ENCODE assay signal across 9 cellular contexts in genomic region chr16:27432600-27432957, GRCh38. TPM values are rescaled to one million over a fixed set of nuclear protein-coding genes. Genes with fewer than 3 reads are reported as not detected.
DNase-seq lines count a peak whose midpoint lies in the region; ATAC-seq, FAIRE-seq and TF ChIP-seq lines count a peak whose summit lies in the region.
"Had no signal": no experiment of that assay in that cellular context is flagged by ENCODE, and none has a peak within 500 bp of the region (broad histone marks: within the 10 kb centered on the region; RNA-seq: fewer than 3 reads in every experiment).

No MANE protein-coding gene starts in this region.

- no peak overlapping the region for H2BK20ac ChIP-seq in H1 (ENCODE audit: low read length)

- no peak overlapping the region for H3K14ac ChIP-seq in H1 (ENCODE audit: insufficient read length)

- no peak overlapping the region for H3K18ac ChIP-seq in H1 (ENCODE audit: extremely low read depth, low read length)

- H3K79me2 ChIP-seq in H1 (ENCODE audit: control insufficient read depth in 1 of 2, insufficient read depth in 2 of 2, low read length in 2 of 2) (no peaks in the 10 kb centered on the region), osteoblast (ENCODE audit: insufficient read depth, low read length) (no peaks in the 10 kb centered on the region)

- H3K4me1 ChIP-seq in H1 (replicated peaks in 1 of 4; ENCODE audit: control insufficient read depth in 3 of 4, insufficient read depth in 4 of 4, low read length in 3 of 4) (no peaks in the 10 kb centered on the region), osteoblast (ENCODE audit: insufficient read depth, low read length) (peaks cover 9% of the 10 kb centered on the region)

- H4K91ac ChIP-seq in H1 (replicated peaks; ENCODE audit: insufficient read length, low read length): no peak overlapping the region

- no peak overlapping the region for H3K23ac ChIP-seq in H1 (ENCODE audit: insufficient read length)

- H3K4ac ChIP-seq in H1 (replicated peaks; ENCODE audit: insufficient read length, low read depth, low read length): no peak overlapping the region

- TF ChIP-seq RAD21 in H1 (IDR thresholded peaks at IDR 0.05 in 1 of 2, conservative IDR thresholded peaks at IDR 0.05 in 1 of 2; ENCODE audit: low read depth in 2 of 2, low read length in 2 of 2): no peak

- no peak for TF ChIP-seq CTCF in H1 (IDR thresholded peaks at IDR 0.05; ENCODE audit: control extremely low read depth in 1 of 3, insufficient read depth in 1 of 3, low read depth in 1 of 3, low read length in 3 of 3)
- no peak for TF ChIP-seq CTCF in osteoblast (IDR thresholded peaks at IDR 0.05; ENCODE audit: extremely low read depth, low read depth, low read length)

- H2BK5ac ChIP-seq in H1 (ENCODE audit: low read depth, low read length): no peak overlapping the region

- no peaks in the 10 kb centered on the region for H3K27me3 ChIP-seq in H1 (replicated peaks in 1 of 4; ENCODE audit: control insufficient read depth in 3 of 4, extremely low read depth in 1 of 4, insufficient read depth in 3 of 4, low read length in 3 of 4)
- no peaks in the 10 kb centered on the region for H3K27me3 ChIP-seq in osteoblast (ENCODE audit: insufficient read depth, low read length)

- DNase-seq in Caki2 (ENCODE audit: low read depth): peak; percentile 82
- DNase-seq in NCI-H226: peak; percentile 86
- DNase-seq in H1 (ENCODE audit: low read depth in 1 of 2, low spot score in 2 of 2): no peak
- peak; percentile 97 for DNase-seq in osteoblast (ENCODE audit: insufficient read length, low spot score, missing footprints)
- DNase-seq in central memory CD4-positive, alpha-beta T cell: no peak
- no peak for DNase-seq in NCI-H774 (lab: John Stamatoyannopoulos, UW)

- no peak overlapping the region for H3K56ac ChIP-seq in H1 (replicated peaks; ENCODE audit: insufficient read length, low read depth, low read length)

- peak overlapping the region; percentile 37; the same call in 1 of the 2 replicates for H2AFZ ChIP-seq in H1 (ENCODE audit: low read length)
- H2AFZ ChIP-seq in osteoblast (ENCODE audit: low read length): peak overlapping the region; percentile 73

- 0 out of 2 replicates have a peak, but pooled peaks cover 2% of the 10 kb centered on the region for H3K79me1 ChIP-seq in H1 (ENCODE audit: low read depth, low read length)

- 79% methylated on average over 6 of the region's 6 CpGs; no CpG with 5 or more reads in 1 of the 2 experiments for WGBS in H1 (ENCODE audit: extremely low coverage in 1 of 2, insufficient coverage in 1 of 2, insufficient read length in 1 of 2, insufficient replicate concordance in 2 of 2, low coverage in 1 of 2, low lambda C conversion rate in 2 of 2, missing lambda C conversion rate in 1 of 2), 2 experiments

- TF ChIP-seq POLR2A in H1 (IDR thresholded peaks at IDR 0.05; ENCODE audit: control extremely low read depth in 1 of 2, low read depth in 2 of 2, low read length in 2 of 2): no peak

- CTCF ChIA-PET in H1 (lab: Charles Lee; ENCODE audit: partially characterized antibody): no interaction called here

- no peak overlapping the region for H4K8ac ChIP-seq in H1 (ENCODE audit: extremely low read depth, insufficient read depth, low read length)

- H2AK5ac ChIP-seq in H1 (ENCODE audit: low read depth, low read length): no peak overlapping the region

- no peak overlapping the region for H2BK12ac ChIP-seq in H1 (ENCODE audit: low read depth, low read length)

- H2BK15ac ChIP-seq in H1 (ENCODE audit: low read length): no peak overlapping the region

- H3K27ac ChIP-seq in H1 (ENCODE audit: low read depth, low read length) (no peak overlapping the region), osteoblast (ENCODE audit: low read depth, low read length) (peak overlapping the region; percentile 17)

- POLR2A ChIA-PET in H1 (lab: Charles Lee; ENCODE audit: partially characterized antibody): no interaction called here

- no peaks in the 10 kb centered on the region for H3K36me3 ChIP-seq in H1 (ENCODE audit: control insufficient read depth in 2 of 4, insufficient read depth in 4 of 4, low read length in 3 of 4)
- no peaks in the 10 kb centered on the region for H3K36me3 ChIP-seq in osteoblast (ENCODE audit: insufficient read depth, low read length)

- no peak overlapping the region for H3K9ac ChIP-seq in H1 (replicated peaks in 1 of 4; ENCODE audit: extremely low read depth in 1 of 4, low read depth in 3 of 4, low read length in 3 of 4)

- no peak overlapping the region for H3K4me2 ChIP-seq in H1 (ENCODE audit: insufficient read depth in 1 of 2, low read depth in 2 of 2, low read length in 2 of 2)
- H3K4me2 ChIP-seq in osteoblast (ENCODE audit: insufficient read depth, low read length): peak overlapping the region; percentile 26

- H4K5ac ChIP-seq in H1 (ENCODE audit: insufficient read length, low read depth, low read length): no peak overlapping the region

- in situ Hi-C loops in Caki2 (cut with HindIII; ENCODE audit: low pct_unique_long_range_greater_than_20kb, low sequenced_read_pairs): no loop called here

- FAIRE-seq in H1 (lab: Jason Lieb, UNC): no peak
- FAIRE-seq: endometrium had no signal

- no peaks in the 10 kb centered on the region for H3K23me2 ChIP-seq in H1 (ENCODE audit: low read depth, low read length)

- TF ChIP-seq EP300 in H1 (IDR thresholded peaks at IDR 0.05; ENCODE audit: borderline replicate concordance in 1 of 2, low read depth in 2 of 2, low read length in 2 of 2): no peak

- H3K9me3 ChIP-seq in H1 (ENCODE audit: insufficient read depth in 2 of 2, low read depth in 1 of 2, low read length in 1 of 2): no peaks in the 10 kb centered on the region
- H3K9me3 ChIP-seq in osteoblast (ENCODE audit: low read depth, low read length): no peaks in the 10 kb centered on the region

- no peaks in the 10 kb centered on the region for H4K20me1 ChIP-seq in H1 (replicated peaks in 1 of 2; ENCODE audit: control insufficient read depth in 1 of 2, insufficient read depth in 2 of 2, low read length in 2 of 2)
- no peaks in the 10 kb centered on the region for H4K20me1 ChIP-seq in osteoblast (ENCODE audit: insufficient read depth, low read length)

- H3K4me3 ChIP-seq in H1 (ENCODE audit: extremely low read depth in 1 of 4, insufficient read depth in 2 of 4, low read depth in 3 of 4, low read length in 4 of 4) (no peak overlapping the region), osteoblast (ENCODE audit: insufficient read depth, low read length) (no peak overlapping the region)

- no peak overlapping the region for H2BK120ac ChIP-seq in H1 (replicated peaks; ENCODE audit: low read depth, low read length)

- no peak for ATAC-seq in GM19023 (IDR thresholded peaks at IDR 0.05; ENCODE audit: unreplicated experiment)
- no peak for ATAC-seq in HG02840 (IDR thresholded peaks at IDR 0.05; ENCODE audit: low FRiP score, unreplicated experiment)

TF ChIP-seq in H1, 55 proteins besides CTCF, POLR2A, EP300 and RAD21:
- TF ChIP-seq RNF2 (IDR thresholded peaks at IDR 0.05; ENCODE audit: borderline replicate concordance, low read depth, low read length, missing control alignments, poor library complexity, severe bottlenecking) (no peak), RFX5 (IDR thresholded peaks at IDR 0.05; ENCODE audit: borderline replicate concordance, low read depth, low read length) (no peak), TEAD4 (IDR thresholded peaks at IDR 0.05; ENCODE audit: low read depth, low read length) (no peak), NANOG (IDR thresholded peaks at IDR 0.05; ENCODE audit: insufficient read depth, low read depth, low read length, poor library complexity, severe bottlenecking) (no peak), PHF8 (conservative IDR thresholded peaks at IDR 0.05; ENCODE audit: low read depth, low read length) (no peak), FOSL1 (IDR thresholded peaks at IDR 0.05; ENCODE audit: insufficient read depth, low read depth, low read length) (no peak), RXRA (IDR thresholded peaks at IDR 0.05; ENCODE audit: insufficient read depth, low read depth, low read length) (no peak), GTF2F1 (IDR thresholded peaks at IDR 0.05; ENCODE audit: borderline replicate concordance, low read depth, low read length) (no peak), ZNF274 (IDR thresholded peaks at IDR 0.05; ENCODE audit: borderline replicate concordance, extremely low read depth, low read length) (no peak), CHD1 (IDR thresholded peaks at IDR 0.05; ENCODE audit: low read depth, low read length) (no peak)
TF ChIP-seq in H1: peak in this region for 0.

RNA-seq across cellular contexts. Expression of gene IL21R, which starts 30.6 kb away (rescaled TPM):
- total RNA-seq in Caki2 (2014; rRNA removed; shearing (Covaris generic); ENCODE audit: low replicate concordance): 0.55 and 1.4 TPM in 2 replicates
- 0.34 TPM in 2 replicates for total RNA-seq in H1 (2021; fragmentation: NEBNext Ultra II Directional; extraction: Animal tissue kit (Norgen Biotek cat#: 25700))
- polyA plus RNA-seq in H1 (2011; rRNA removed): 0.70 and 0.75 TPM in 2 replicates
- 0.79 TPM for polyA plus RNA-seq in H1 (2011; cell fraction: cytosol; rRNA removed)
- 0.43 TPM for polyA plus RNA-seq in H1 (2011; cell fraction: nucleus; rRNA removed)
- polyA plus RNA-seq in H1 (2012, experiment 1 of 2): 0.29 to 0.58 TPM (median 0.34 TPM) in 4 replicates
- 0.33 TPM for polyA plus RNA-seq in H1 (2012, experiment 2 of 2)
- 0.97 TPM for polyA plus RNA-seq in H1 (2013, experiment 1 of 2)
- 0.96 TPM for polyA plus RNA-seq in H1 (2013, experiment 2 of 2)
- 1.1 and 1.9 TPM in 2 replicates for polyA minus RNA-seq in H1 (2011; rRNA and poly(A)+ RNA removed)
- polyA minus RNA-seq in H1 (2011; cell fraction: cytosol; rRNA and poly(A)+ RNA removed): not detected
- polyA minus RNA-seq in H1 (2011; cell fraction: nucleus; rRNA and poly(A)+ RNA removed): not detected
- total RNA-seq in osteoblast: 10.1 and 13.8 TPM in 2 replicates

Comparison
In these comparisons a context has a peak if more than half of its experiments do, and no peak if none do; other contexts are left out.
1. DNase-seq: peak in Caki2 (single experiment), NCI-H226 (single experiment) and osteoblast (single experiment); none in H1 (0 of 2), central memory CD4-positive, alpha-beta T cell (single experiment) and NCI-H774 (single experiment).